In the genomic region with DNA sequence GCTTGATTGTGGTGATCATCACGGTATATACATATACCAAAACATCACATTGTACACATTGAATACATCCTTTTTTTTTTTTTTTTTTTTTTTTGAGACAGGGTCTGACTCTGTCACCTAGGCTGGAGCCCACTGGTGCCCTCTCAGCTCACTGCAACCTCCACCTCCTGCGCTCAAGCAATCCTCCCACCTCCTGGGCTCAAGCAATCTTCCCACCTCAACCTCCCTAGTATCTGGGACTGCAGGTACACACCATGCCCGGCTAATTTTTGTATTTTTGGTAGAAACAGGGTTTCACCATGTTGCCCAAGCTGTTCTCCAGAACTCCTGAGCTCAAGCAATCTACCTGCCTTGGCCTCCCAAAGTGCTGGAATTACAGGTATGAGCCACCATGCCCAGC, we compare ENCODE assay signal across 4 cellular contexts. TPM values are rescaled to one million over a fixed set of nuclear protein-coding genes. Genes with fewer than 3 reads are reported as not detected.
"Had no signal": no experiment of that assay in that cellular context is flagged by ENCODE, and none has a peak within 500 bp of the region (broad histone marks: within the 10 kb centered on the region; RNA-seq: fewer than 3 reads in every experiment).

No MANE protein-coding gene starts in this region.

RNA-seq across cellular contexts. Expression of a gene that starts 8.3 kb away (rescaled TPM):
- total RNA-seq: LHCN-M2, Right ventricle myocardium superior, SJSA1 had no signal
- polyA plus RNA-seq: SK-N-SH had no signal
